ENCODE assay signal across 25 cellular contexts in genomic region chr2:54038835-54039234, GRCh38.
DNase-seq lines count a peak whose midpoint lies in the region; ATAC-seq and TF ChIP-seq lines count a peak whose summit lies in the region.
"Had no signal": no experiment of that assay in that cellular context is flagged by ENCODE, and none has a peak within 500 bp of the region (broad histone marks: within the 10 kb centered on the region; RNA-seq: fewer than 3 reads in every experiment).

No MANE protein-coding gene starts in this region.

- DNase-seq in MCF 10A (ENCODE audit: unreplicated experiment) (peak; percentile 63), breast epithelium (ENCODE audit: low spot score in 2 of 2) (no peak), mammary epithelial cell (peak; percentile 61), kidney tubule cell (ENCODE audit: low spot score) (peak; percentile 51), upper lobe of right lung (no peak), SKM-1 (lab: John Stamatoyannopoulos, UW; ENCODE audit: unreplicated experiment) (no peak)
- DNase-seq: 8988T; activated B cell treated with CpG ODN at 0.5 μM for 24 hours; activated CD4-positive, alpha-beta T cell treated with anti-CD3 and anti-CD28 coated beads, Interleukin-2, amount 50 U/mL, for 48 hours; activated CD8-positive, alpha-beta memory T cell treated with anti-CD3 and anti-CD28 coated beads, Interleukin-2, amount 50 U/mL, for 4 hours; activated naive CD8-positive, alpha-beta T cell treated with anti-CD3 and anti-CD28 coated beads for 36 hours; DND-41; dorsolateral prefrontal cortex; glutamatergic neuron; NCI-H1092 treated with DMSO at 0.1 percent for 48 hours; NCI-H187 treated with DMSO at 0.1 percent for 48 hours; NCI-H2171 treated with DMSO at 0.1 percent for 48 hours; NCI-H524 treated with DMSO at 0.1 percent for 48 hours; SIG-M5; stimulated activated naive CD8-positive, alpha-beta T cell treated with anti-CD3 and anti-CD28 coated beads, Interleukin-15, amount 100 ng/mL, for 72 hours; thyroid gland had no signal

- H3K79me2 ChIP-seq in mammary epithelial cell (ENCODE audit: insufficient read depth, low read length), result no peaks in the 10 kb centered on the region

- no peak overlapping the region for H2AFZ ChIP-seq in mammary epithelial cell (ENCODE audit: low read depth, low read length)

- no peaks in the 10 kb centered on the region for H3K4me1 ChIP-seq in breast epithelium
- peaks cover 42% of the 10 kb centered on the region for H3K4me1 ChIP-seq in mammary epithelial cell (ENCODE audit: insufficient read depth, low read length)
- no peaks in the 10 kb centered on the region for H3K4me1 ChIP-seq in upper lobe of right lung

- H3K4me2 ChIP-seq in mammary epithelial cell (ENCODE audit: insufficient read depth, low read depth, low read length), result peak overlapping the region; percentile 30

- in situ Hi-C loops in mammary epithelial cell (cut with MboI; ENCODE audit: low sequenced_read_pairs in 2 of 2), result no loop called here

- TF ChIP-seq CTCF in MCF 10A (IDR thresholded peaks at IDR 0.05; ENCODE audit: unreplicated experiment) (no peak), breast epithelium (IDR thresholded peaks at IDR 0.05) (no peak), mammary epithelial cell (conservative IDR thresholded peaks at IDR 0.05 in 1 of 2, IDR thresholded peaks at IDR 0.05 in 1 of 2; ENCODE audit: extremely low read depth in 1 of 2, insufficient read depth in 1 of 2, low read depth in 1 of 2, low read length in 2 of 2) (no peak), upper lobe of right lung (IDR thresholded peaks at IDR 0.05) (no peak)

- no peaks in the 10 kb centered on the region for H3K9me3 Mint-ChIP-seq in MCF 10A (ENCODE audit: unreplicated experiment)
- H3K9me3 Mint-ChIP-seq in activated T-helper 17 cell treated with anti-CD3 and anti-CD28 coated beads, Interleukin-2, amount 50 U/mL, for 72 hours, result no peaks in the 10 kb centered on the region
- H3K9me3 Mint-ChIP-seq: activated B cell treated with CpG ODN at 0.5 μM for 24 hours; activated naive CD8-positive, alpha-beta T cell treated with anti-CD3 and anti-CD28 coated beads for 36 hours; activated T-helper 2 cell treated with anti-CD3 and anti-CD28 coated beads, Interferon-gamma antibody, Interleukin-2, Interleukin-4, amounts not matched to agents 10 μg/mL and 5 μg/mL and 100 μg/mL, durations not matched to agents 14 hours and 24 hours and 36 hours; stimulated activated naive CD8-positive, alpha-beta T cell treated with anti-CD3 and anti-CD28 coated beads, Interleukin-15, amount 100 ng/mL, for 72 hours had no signal

- H3K4me1 Mint-ChIP-seq in MCF 10A (ENCODE audit: insufficient read depth, unreplicated experiment), result peaks cover 9% of the 10 kb centered on the region
- peaks cover 4% of the 10 kb centered on the region for H3K4me1 Mint-ChIP-seq in activated T-helper 17 cell treated with anti-CD3 and anti-CD28 coated beads, Interleukin-2, amount 50 U/mL, for 72 hours
- H3K4me1 Mint-ChIP-seq: activated B cell treated with CpG ODN at 0.5 μM for 24 hours; activated naive CD8-positive, alpha-beta T cell treated with anti-CD3 and anti-CD28 coated beads for 36 hours; stimulated activated naive CD8-positive, alpha-beta T cell treated with anti-CD3 and anti-CD28 coated beads, Interleukin-15, amount 100 ng/mL, for 72 hours had no signal

- intact Hi-C loops in MCF 10A (cut with micrococcal nuclease) (no loop called here), breast epithelium (cut with DNase I; ENCODE audit: low total_unique reads) (no loop called here), mammary epithelial cell (cut with micrococcal nuclease) (no loop called here), upper lobe of right lung (cut with DNase I) (no loop called here)

- 0% methylated on average over 1 of the region's 1 CpG for WGBS in mammary epithelial cell (ENCODE audit: low coverage, missing lambda C conversion rate)

- H3K27ac ChIP-seq in breast epithelium (no peak overlapping the region), mammary epithelial cell (ENCODE audit: insufficient read depth, low read depth, low read length) (peak overlapping the region; percentile 70), upper lobe of right lung (no peak overlapping the region)
- H3K27ac ChIP-seq: thyroid gland had no signal

- CTCF ChIA-PET in MCF 10A (lab: Yijun Ruan, JAX) (interaction anchor here (0.6 to 1.1 kb wide), 4 partner anchors 18 to 425 kb away, joined by 3 to 4 read pairs (median 3); no protein-coding TSS in a partner anchor), mammary epithelial cell (lab: Charles Lee; ENCODE audit: low non-redundant PET) (no interaction called here)

- dilution Hi-C loops in mammary epithelial cell (cut with HindIII; ENCODE audit: low sequenced_read_pairs), result no loop called here

- TF ChIP-seq POLR2A in breast epithelium (IDR thresholded peaks at IDR 0.05), result no peak

- H3K4me3 ChIP-seq in breast epithelium (no peak overlapping the region), mammary epithelial cell (replicated peaks in 1 of 3; ENCODE audit: insufficient read depth in 1 of 3, low read depth in 2 of 3, low read length in 3 of 3) (no peak overlapping the region), upper lobe of right lung (no peak overlapping the region)
- H3K4me3 ChIP-seq: dorsolateral prefrontal cortex, thyroid gland had no signal

- H3K27me3 ChIP-seq in breast epithelium, result no peaks in the 10 kb centered on the region
- H3K27me3 ChIP-seq in mammary epithelial cell (ENCODE audit: insufficient read depth, low read length), result no peaks in the 10 kb centered on the region
- H3K27me3 ChIP-seq in upper lobe of right lung, result no peaks in the 10 kb centered on the region
- H3K27me3 ChIP-seq: dorsolateral prefrontal cortex, thyroid gland had no signal

- no peaks in the 10 kb centered on the region for H3K9me3 ChIP-seq in breast epithelium
- no peaks in the 10 kb centered on the region for H3K9me3 ChIP-seq in mammary epithelial cell (replicated peaks; ENCODE audit: insufficient read depth, low read length)
- no peaks in the 10 kb centered on the region for H3K9me3 ChIP-seq in upper lobe of right lung
- H3K9me3 ChIP-seq: thyroid gland had no signal

- POLR2A ChIA-PET in MCF 10A (lab: Yijun Ruan, JAX), result interaction anchor here (0.5 to 1.2 kb wide), 4 partner anchors 22 to 253 kb away, joined by 3 to 4 read pairs (median 4); no protein-coding TSS in a partner anchor

- no peaks in the 10 kb centered on the region for H3K27me3 Mint-ChIP-seq in MCF 10A (ENCODE audit: insufficient read depth, unreplicated experiment)
- no peaks in the 10 kb centered on the region for H3K27me3 Mint-ChIP-seq in activated T-helper 17 cell treated with anti-CD3 and anti-CD28 coated beads, Interleukin-2, amount 50 U/mL, for 72 hours
- H3K27me3 Mint-ChIP-seq: activated B cell treated with CpG ODN at 0.5 μM for 24 hours; activated naive CD8-positive, alpha-beta T cell treated with anti-CD3 and anti-CD28 coated beads for 36 hours; stimulated activated naive CD8-positive, alpha-beta T cell treated with anti-CD3 and anti-CD28 coated beads, Interleukin-15, amount 100 ng/mL, for 72 hours had no signal

- H3K36me3 Mint-ChIP-seq in MCF 10A (ENCODE audit: insufficient read depth, unreplicated experiment), result no peaks in the 10 kb centered on the region
- no peaks in the 10 kb centered on the region for H3K36me3 Mint-ChIP-seq in activated T-helper 17 cell treated with anti-CD3 and anti-CD28 coated beads, Interleukin-2, amount 50 U/mL, for 72 hours (ENCODE audit: low read depth)

- ATAC-seq in upper lobe of right lung, result peak; percentile 18
- ATAC-seq in activated T-helper 17 cell treated with anti-CD3 and anti-CD28 coated beads, Interleukin-2, amount 50 U/mL, for 72 hours (replicated peaks), result no peak
- no peak for ATAC-seq in GM18502 (IDR thresholded peaks at IDR 0.05; ENCODE audit: poor library complexity, unreplicated experiment)
- ATAC-seq: HepG2; stimulated activated naive CD8-positive, alpha-beta T cell treated with anti-CD3 and anti-CD28 coated beads, Interleukin-15, amount 100 ng/mL, for 72 hours had no signal

- no TSS peak for BruUV-seq in MCF 10A (replicated peaks; lab: Mats Ljungman, UMichigan)
- BruUV-seq in mammary epithelial cell (replicated peaks; lab: Mats Ljungman, UMichigan), result no TSS peak

- H3K36me3 ChIP-seq in breast epithelium (no peaks in the 10 kb centered on the region), mammary epithelial cell (ENCODE audit: insufficient read depth, low read length) (no peaks in the 10 kb centered on the region), upper lobe of right lung (no peaks in the 10 kb centered on the region)
- H3K36me3 ChIP-seq: thyroid gland had no signal

- H3K4me3 Mint-ChIP-seq in MCF 10A (ENCODE audit: unreplicated experiment), result no peak overlapping the region
- H3K4me3 Mint-ChIP-seq in activated T-helper 17 cell treated with anti-CD3 and anti-CD28 coated beads, Interleukin-2, amount 50 U/mL, for 72 hours, result no peak overlapping the region
- H3K4me3 Mint-ChIP-seq: activated B cell treated with CpG ODN at 0.5 μM for 24 hours; activated naive CD8-positive, alpha-beta T cell treated with anti-CD3 and anti-CD28 coated beads for 36 hours; stimulated activated naive CD8-positive, alpha-beta T cell treated with anti-CD3 and anti-CD28 coated beads, Interleukin-15, amount 100 ng/mL, for 72 hours had no signal

- H3K27ac Mint-ChIP-seq in MCF 10A (ENCODE audit: low read depth, unreplicated experiment), result no peak overlapping the region
- H3K27ac Mint-ChIP-seq in activated T-helper 17 cell treated with anti-CD3 and anti-CD28 coated beads, Interleukin-2, amount 50 U/mL, for 72 hours, result no peak overlapping the region
- H3K27ac Mint-ChIP-seq: activated B cell treated with CpG ODN at 0.5 μM for 24 hours; activated naive CD8-positive, alpha-beta T cell treated with anti-CD3 and anti-CD28 coated beads for 36 hours; activated T-helper 2 cell treated with anti-CD3 and anti-CD28 coated beads, Interferon-gamma antibody, Interleukin-2, Interleukin-4, amounts not matched to agents 10 μg/mL and 5 μg/mL and 100 μg/mL, durations not matched to agents 14 hours and 24 hours and 36 hours had no signal

- H3K9ac ChIP-seq in mammary epithelial cell (ENCODE audit: insufficient read depth, low read length), result no peak overlapping the region

- no peaks in the 10 kb centered on the region for H4K20me1 ChIP-seq in mammary epithelial cell (ENCODE audit: insufficient read depth, low read length)

Comparison
In these comparisons a context has a peak if more than half of its experiments do, and no peak if none do; other contexts are left out.
1. DNase-seq: peak in MCF 10A (single experiment), mammary epithelial cell (single experiment) and kidney tubule cell (single experiment); none in breast epithelium (0 of 2), upper lobe of right lung (single experiment) and SKM-1 (single experiment).